ENCODE assay signal across 37 cellular contexts in the genomic region with DNA sequence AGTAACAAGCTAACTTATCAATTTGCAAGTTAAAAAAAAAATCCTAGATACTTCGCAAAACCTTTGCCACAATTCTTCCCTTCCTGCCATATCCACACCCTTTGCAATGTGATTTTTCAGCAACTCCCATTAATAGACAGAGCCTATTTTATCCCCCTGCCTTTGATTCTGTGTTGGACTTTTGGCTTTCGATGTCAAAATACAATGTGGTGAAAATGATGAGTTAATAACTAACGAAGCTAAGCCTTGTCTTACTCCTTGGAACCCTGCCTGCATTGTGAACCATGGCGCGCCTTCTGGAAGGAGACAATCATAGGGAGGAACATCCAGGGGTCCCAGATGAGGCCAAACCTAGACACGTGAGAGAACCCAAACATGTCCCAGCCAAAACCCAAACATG. TPM values are rescaled to one million over a fixed set of nuclear protein-coding genes. Genes with fewer than 3 reads are reported as not detected.
"Had no signal": no experiment of that assay in that cellular context is flagged by ENCODE, and none has a peak within 500 bp of the region (broad histone marks: within the 10 kb centered on the region; RNA-seq: fewer than 3 reads in every experiment).

No MANE protein-coding gene starts in this region.

- H3K4me1 Mint-ChIP-seq: activated B cell treated with CpG ODN at 0.5 μM for 24 hours; activated CD4-positive, alpha-beta memory T cell treated with anti-CD3 and anti-CD28 coated beads, Interleukin-2, amount 10 ng/mL, durations not matched to agents 7 days and 5 days; activated CD4-positive, alpha-beta T cell treated with anti-CD3 and anti-CD28 coated beads, Interleukin-2, amount 10 ng/mL, durations not matched to agents 7 days and 5 days; activated CD8-positive, alpha-beta memory T cell treated with anti-CD3 and anti-CD28 coated beads, Interleukin-2, amount 10 ng/mL, durations not matched to agents 7 days and 5 days; activated naive CD8-positive, alpha-beta T cell treated with anti-CD3 and anti-CD28 coated beads for 36 hours; activated T-helper 17 cell treated with anti-CD3 and anti-CD28 coated beads, Interleukin-2, amount 50 U/mL, for 72 hours had no signal

- H3K27ac Mint-ChIP-seq: activated B cell treated with CpG ODN at 0.5 μM for 24 hours; activated CD4-positive, alpha-beta memory T cell treated with anti-CD3 and anti-CD28 coated beads, Interleukin-2, amount 10 ng/mL, durations not matched to agents 7 days and 5 days; activated CD4-positive, alpha-beta T cell treated with anti-CD3 and anti-CD28 coated beads, Interleukin-2, amount 10 ng/mL, durations not matched to agents 7 days and 5 days; activated CD8-positive, alpha-beta memory T cell treated with anti-CD3 and anti-CD28 coated beads, Interleukin-2, amount 10 ng/mL, durations not matched to agents 7 days and 5 days; activated CD8-positive, alpha-beta T cell treated with anti-CD3 and anti-CD28 coated beads, Interleukin-2, amount 10 ng/mL, durations not matched to agents 7 days and 5 days; activated naive CD4-positive, alpha-beta T cell treated with anti-CD3 and anti-CD28 coated beads for 36 hours; activated naive CD4-positive, alpha-beta T cell treated with anti-CD3 and anti-CD28 coated beads, Interleukin-2, amount 50 U/mL, for 72 hours; activated naive CD8-positive, alpha-beta T cell treated with anti-CD3 and anti-CD28 coated beads for 36 hours; activated T-cell treated with anti-CD3 and anti-CD28 coated beads, Interleukin-2, amount 50 U/mL, for 24 hours; activated T-helper 1 cell treated with anti-CD3 and anti-CD28 coated beads, Interleukin-12 subunit alpha, Interleukin-12 subunit beta, Interleukin-2, Interleukin-4 antibody, amounts not matched to agents 30 ng/mL and 10 ng/mL and 1 ng/mL, durations not matched to agents 14 hours and 24 hours and 36 hours; activated T-helper 17 cell treated with anti-CD3 and anti-CD28 coated beads, Interleukin-2, amount 50 U/mL, for 72 hours; T-helper 1 cell treated with Interleukin-12 subunit alpha and Interleukin-12 subunit beta and Interleukin-4 antibody, amounts not matched to agents 30 μg/mL and 1 μg/mL, for 36 hours; T-helper 2 cell treated with Interferon-gamma antibody and Interleukin-4, amounts not matched to agents 5 μg/mL and 100 μg/mL, for 36 hours had no signal

- H3K9me3 Mint-ChIP-seq: activated B cell treated with CpG ODN at 0.5 μM for 24 hours; activated CD4-positive, alpha-beta memory T cell treated with anti-CD3 and anti-CD28 coated beads, Interleukin-2, amount 10 ng/mL, durations not matched to agents 7 days and 5 days; activated CD4-positive, alpha-beta T cell treated with anti-CD3 and anti-CD28 coated beads, Interleukin-2, amount 10 ng/mL, durations not matched to agents 7 days and 5 days; activated naive CD4-positive, alpha-beta T cell treated with anti-CD3 and anti-CD28 coated beads for 36 hours; activated naive CD4-positive, alpha-beta T cell treated with anti-CD3 and anti-CD28 coated beads, Interleukin-2, amount 50 U/mL, for 72 hours; activated naive CD8-positive, alpha-beta T cell treated with anti-CD3 and anti-CD28 coated beads for 36 hours; activated T-cell treated with anti-CD3 and anti-CD28 coated beads, Interleukin-2, amount 50 U/mL, for 24 hours; activated T-helper 1 cell treated with anti-CD3 and anti-CD28 coated beads, Interleukin-12 subunit alpha, Interleukin-12 subunit beta, Interleukin-2, Interleukin-4 antibody, amounts not matched to agents 30 ng/mL and 10 ng/mL and 1 ng/mL, durations not matched to agents 14 hours and 24 hours and 36 hours; activated T-helper 17 cell treated with anti-CD3 and anti-CD28 coated beads, Interleukin-2, amount 50 U/mL, for 72 hours; T-helper 1 cell treated with Interleukin-12 subunit alpha and Interleukin-12 subunit beta and Interleukin-4 antibody, amounts not matched to agents 30 μg/mL and 1 μg/mL, for 36 hours; T-helper 2 cell treated with Interferon-gamma antibody and Interleukin-4, amounts not matched to agents 5 μg/mL and 100 μg/mL, for 36 hours had no signal

- ATAC-seq: activated CD8-positive, alpha-beta memory T cell treated with anti-CD3 and anti-CD28 coated beads, Interleukin-2, amount 10 ng/mL, durations not matched to agents 7 days and 5 days; activated CD8-positive, alpha-beta T cell treated with anti-CD3 and anti-CD28 coated beads, Interleukin-2, amount 10 ng/mL, durations not matched to agents 7 days and 5 days; activated naive CD4-positive, alpha-beta T cell treated with anti-CD3 and anti-CD28 coated beads, Interleukin-2, amount 50 U/mL, for 72 hours; activated T-helper 17 cell treated with anti-CD3 and anti-CD28 coated beads, Interleukin-2, amount 50 U/mL, for 72 hours; body of pancreas had no signal

- H3K27me3 Mint-ChIP-seq: activated CD4-positive, alpha-beta memory T cell treated with anti-CD3 and anti-CD28 coated beads, Interleukin-2, amount 10 ng/mL, durations not matched to agents 7 days and 5 days; activated CD4-positive, alpha-beta T cell treated with anti-CD3 and anti-CD28 coated beads, Interleukin-2, amount 10 ng/mL, durations not matched to agents 7 days and 5 days; activated CD8-positive, alpha-beta memory T cell treated with anti-CD3 and anti-CD28 coated beads, Interleukin-2, amount 10 ng/mL, durations not matched to agents 7 days and 5 days; activated T-cell treated with anti-CD3 and anti-CD28 coated beads, Interleukin-2, amount 50 U/mL, for 24 hours had no signal

- H3K4me3 Mint-ChIP-seq: activated B cell treated with CpG ODN at 0.5 μM for 24 hours; activated CD4-positive, alpha-beta memory T cell treated with anti-CD3 and anti-CD28 coated beads, Interleukin-2, amount 10 ng/mL, durations not matched to agents 7 days and 5 days; activated CD4-positive, alpha-beta T cell treated with anti-CD3 and anti-CD28 coated beads, Interleukin-2, amount 10 ng/mL, durations not matched to agents 7 days and 5 days; activated CD8-positive, alpha-beta memory T cell treated with anti-CD3 and anti-CD28 coated beads, Interleukin-2, amount 10 ng/mL, durations not matched to agents 7 days and 5 days; activated CD8-positive, alpha-beta T cell treated with anti-CD3 and anti-CD28 coated beads, Interleukin-2, amount 10 ng/mL, durations not matched to agents 7 days and 5 days; activated naive CD4-positive, alpha-beta T cell treated with anti-CD3 and anti-CD28 coated beads for 36 hours; activated naive CD8-positive, alpha-beta T cell treated with anti-CD3 and anti-CD28 coated beads for 36 hours; activated T-cell treated with anti-CD3 and anti-CD28 coated beads, Interleukin-2, amount 50 U/mL, for 24 hours; activated T-helper 1 cell treated with anti-CD3 and anti-CD28 coated beads, Interleukin-12 subunit alpha, Interleukin-12 subunit beta, Interleukin-2, Interleukin-4 antibody, amounts not matched to agents 30 ng/mL and 10 ng/mL and 1 ng/mL, durations not matched to agents 14 hours and 24 hours and 36 hours; activated T-helper 17 cell treated with anti-CD3 and anti-CD28 coated beads, Interleukin-2, amount 50 U/mL, for 72 hours; T-helper 1 cell treated with Interleukin-12 subunit alpha and Interleukin-12 subunit beta and Interleukin-4 antibody, amounts not matched to agents 30 μg/mL and 1 μg/mL, for 36 hours; T-helper 2 cell treated with Interferon-gamma antibody and Interleukin-4, amounts not matched to agents 5 μg/mL and 100 μg/mL, for 36 hours had no signal

- DNase-seq: activated B cell treated with CpG ODN at 0.5 μM for 24 hours; activated CD4-positive, alpha-beta memory T cell treated with anti-CD3 and anti-CD28 coated beads, Interleukin-2, amount 10 ng/mL, durations not matched to agents 7 days and 5 days; activated CD4-positive, alpha-beta T cell treated with anti-CD3 and anti-CD28 coated beads for 4 hours; activated CD4-positive, alpha-beta T cell treated with anti-CD3 and anti-CD28 coated beads, Interleukin-2, amount 10 ng/mL, durations not matched to agents 7 days and 5 days; activated CD4-positive, alpha-beta T cell treated with anti-CD3 and anti-CD28 coated beads, Interleukin-2, amount 50 U/mL, for 48 hours; activated CD4-positive, CD25-positive, alpha-beta regulatory T cell treated with anti-CD3 and anti-CD28 coated beads, Interleukin-2, amount 50 U/mL, for 72 hours; activated CD8-positive, alpha-beta memory T cell treated with anti-CD3 and anti-CD28 coated beads for 24 hours; activated CD8-positive, alpha-beta memory T cell treated with anti-CD3 and anti-CD28 coated beads, Interleukin-2, amount 10 ng/mL, durations not matched to agents 7 days and 5 days; activated CD8-positive, alpha-beta memory T cell treated with anti-CD3 and anti-CD28 coated beads, Interleukin-2, amount 50 U/mL, for 48 hours; activated CD8-positive, alpha-beta T cell treated with anti-CD3 and anti-CD28 coated beads, Interleukin-2, amount 10 ng/mL, durations not matched to agents 7 days and 5 days; activated effector memory CD4-positive, alpha-beta T cell treated with anti-CD3 and anti-CD28 coated beads, Interleukin-2, amount 50 U/mL, for 16 hours; activated gamma-delta T cell treated with Interleukin-2 at 50 U/mL for 16 hours; activated naive CD4-positive, alpha-beta T cell; activated naive CD4-positive, alpha-beta T cell treated with anti-CD3 and anti-CD28 coated beads for 36 hours; activated naive CD4-positive, alpha-beta T cell treated with anti-CD3 and anti-CD28 coated beads, Interleukin-2, amount 50 U/mL, for 16 hours; activated naive CD8-positive, alpha-beta T cell treated with anti-CD3 and anti-CD28 coated beads for 36 hours; activated T-cell treated with anti-CD3 and anti-CD28 coated beads, Interleukin-2, amount 50 U/mL, for 24 hours; activated T-cell treated with anti-CD3 and anti-CD28 coated beads, Interleukin-2, amount 50 U/mL, for 48 hours; adrenal gland; amniotic stem cell; aorta; body of pancreas; brain microvascular endothelial cell; central memory CD4-positive, alpha-beta T cell; T-helper 1 cell; T-helper 2 cell; T-helper 9 cell had no signal

- H3K36me3 Mint-ChIP-seq: activated CD8-positive, alpha-beta memory T cell treated with anti-CD3 and anti-CD28 coated beads, Interleukin-2, amount 10 ng/mL, durations not matched to agents 7 days and 5 days; activated naive CD4-positive, alpha-beta T cell treated with anti-CD3 and anti-CD28 coated beads, Interleukin-2, amount 50 U/mL, for 72 hours; activated naive CD8-positive, alpha-beta T cell treated with anti-CD3 and anti-CD28 coated beads for 36 hours had no signal

- H3K4me1 ChIP-seq: adrenal gland, body of pancreas, breast epithelium had no signal

- H3K27me3 ChIP-seq: adrenal gland, body of pancreas, brain microvascular endothelial cell had no signal

- H3K36me3 ChIP-seq: adrenal gland, brain microvascular endothelial cell, breast epithelium had no signal

- H3K4me3 ChIP-seq: adrenal gland, body of pancreas, breast epithelium had no signal

- H3K9me3 ChIP-seq: adrenal gland, body of pancreas, breast epithelium had no signal

- H3K27ac ChIP-seq: adrenal gland, body of pancreas, brain microvascular endothelial cell, breast epithelium, VCaP had no signal

RNA-seq across cellular contexts. Expression of a gene that starts 6.4 kb away (rescaled TPM):
- total RNA-seq: activated B cell treated with CpG ODN at 0.5 μM for 24 hours; activated CD4-positive, alpha-beta memory T cell treated with anti-CD3 and anti-CD28 coated beads, Interleukin-2, amount 10 ng/mL, durations not matched to agents 7 days and 5 days; activated CD4-positive, alpha-beta T cell treated with anti-CD3 and anti-CD28 coated beads, Interleukin-2, amount 10 ng/mL, durations not matched to agents 7 days and 5 days; activated CD8-positive, alpha-beta memory T cell treated with anti-CD3 and anti-CD28 coated beads, Interleukin-2, amount 10 ng/mL, durations not matched to agents 7 days and 5 days; activated CD8-positive, alpha-beta T cell treated with anti-CD3 and anti-CD28 coated beads, Interleukin-2, amount 10 ng/mL, durations not matched to agents 7 days and 5 days; activated T-helper 1 cell treated with anti-CD3 and anti-CD28 coated beads, Interleukin-12 subunit alpha, Interleukin-12 subunit beta, Interleukin-2, Interleukin-4 antibody, amounts not matched to agents 30 ng/mL and 10 ng/mL and 1 ng/mL, durations not matched to agents 14 hours and 24 hours and 36 hours; activated T-helper 17 cell treated with anti-CD3 and anti-CD28 coated beads, Interleukin-2, amount 50 U/mL, for 72 hours; adrenal gland; aorta; astrocyte; body of pancreas; cardiac septum; cerebellum had no signal

RNA-seq across cellular contexts. Expression of a gene that starts 42.9 kb away (rescaled TPM):
- total RNA-seq: activated B cell treated with CpG ODN at 0.5 μM for 24 hours; activated CD4-positive, alpha-beta memory T cell treated with anti-CD3 and anti-CD28 coated beads, Interleukin-2, amount 10 ng/mL, durations not matched to agents 7 days and 5 days; activated CD4-positive, alpha-beta T cell treated with anti-CD3 and anti-CD28 coated beads, Interleukin-2, amount 10 ng/mL, durations not matched to agents 7 days and 5 days; activated CD8-positive, alpha-beta memory T cell treated with anti-CD3 and anti-CD28 coated beads, Interleukin-2, amount 10 ng/mL, durations not matched to agents 7 days and 5 days; activated CD8-positive, alpha-beta T cell treated with anti-CD3 and anti-CD28 coated beads, Interleukin-2, amount 10 ng/mL, durations not matched to agents 7 days and 5 days; activated naive CD4-positive, alpha-beta T cell treated with anti-CD3 and anti-CD28 coated beads for 36 hours; activated naive CD4-positive, alpha-beta T cell treated with anti-CD3 and anti-CD28 coated beads, Interleukin-2, amount 50 U/mL, for 72 hours; activated naive CD8-positive, alpha-beta T cell treated with anti-CD3 and anti-CD28 coated beads for 36 hours; activated T-helper 1 cell treated with anti-CD3 and anti-CD28 coated beads, Interleukin-12 subunit alpha, Interleukin-12 subunit beta, Interleukin-2, Interleukin-4 antibody, amounts not matched to agents 30 ng/mL and 10 ng/mL and 1 ng/mL, durations not matched to agents 14 hours and 24 hours and 36 hours; activated T-helper 17 cell treated with anti-CD3 and anti-CD28 coated beads, Interleukin-2, amount 50 U/mL, for 72 hours; astrocyte; cerebellum had no signal

RNA-seq across cellular contexts. Expression of a gene that starts 57.4 kb away (rescaled TPM):
- total RNA-seq: activated B cell treated with CpG ODN at 0.5 μM for 24 hours; activated CD4-positive, alpha-beta memory T cell treated with anti-CD3 and anti-CD28 coated beads, Interleukin-2, amount 10 ng/mL, durations not matched to agents 7 days and 5 days; activated CD4-positive, alpha-beta T cell treated with anti-CD3 and anti-CD28 coated beads, Interleukin-2, amount 10 ng/mL, durations not matched to agents 7 days and 5 days; activated CD8-positive, alpha-beta memory T cell treated with anti-CD3 and anti-CD28 coated beads, Interleukin-2, amount 10 ng/mL, durations not matched to agents 7 days and 5 days; activated CD8-positive, alpha-beta T cell treated with anti-CD3 and anti-CD28 coated beads, Interleukin-2, amount 10 ng/mL, durations not matched to agents 7 days and 5 days; activated naive CD4-positive, alpha-beta T cell treated with anti-CD3 and anti-CD28 coated beads for 36 hours; activated naive CD4-positive, alpha-beta T cell treated with anti-CD3 and anti-CD28 coated beads, Interleukin-2, amount 50 U/mL, for 72 hours; activated naive CD8-positive, alpha-beta T cell treated with anti-CD3 and anti-CD28 coated beads for 36 hours; activated T-helper 1 cell treated with anti-CD3 and anti-CD28 coated beads, Interleukin-12 subunit alpha, Interleukin-12 subunit beta, Interleukin-2, Interleukin-4 antibody, amounts not matched to agents 30 ng/mL and 10 ng/mL and 1 ng/mL, durations not matched to agents 14 hours and 24 hours and 36 hours; activated T-helper 17 cell treated with anti-CD3 and anti-CD28 coated beads, Interleukin-2, amount 50 U/mL, for 72 hours; adrenal gland; aorta; astrocyte; body of pancreas; breast epithelium; cardiac septum; cerebellum had no signal
